ENCODE assay signal across 12 cellular contexts in genomic region chr1:201562659-201563405, GRCh38. TPM values are rescaled to one million over a fixed set of nuclear protein-coding genes. Genes with fewer than 3 reads are reported as not detected.
A peak's percentile ranks its signal among the peaks of the same experiment; 100 is the strongest.
DNase-seq lines count a peak whose midpoint lies in the region; ATAC-seq, FAIRE-seq and TF ChIP-seq lines count a peak whose summit lies in the region.
"Had no signal": no experiment of that assay in that cellular context is flagged by ENCODE, and none has a peak within 500 bp of the region (broad histone marks: within the 10 kb centered on the region; RNA-seq: fewer than 3 reads in every experiment).

No MANE protein-coding gene starts in this region.

- FAIRE-seq in HTR-8/SVneo (lab: Jason Lieb, UNC), result peak; percentile 92

- 63 to 75% methylated on average over 15 to 18 of the region's 18 CpGs for WGBS in upper lobe of left lung, 2 donors

- H3K4me3 ChIP-seq in colonic mucosa, result no peak overlapping the region
- no peak overlapping the region for H3K4me3 ChIP-seq in lower lobe of right lung
- no peak overlapping the region for H3K4me3 ChIP-seq in upper lobe of left lung

- TF ChIP-seq CTCF in colonic mucosa (IDR thresholded peaks at IDR 0.05), result no peak
- TF ChIP-seq CTCF in lower lobe of right lung (IDR thresholded peaks at IDR 0.05), result no peak
- TF ChIP-seq CTCF in upper lobe of left lung (IDR thresholded peaks at IDR 0.05), result no peak

- peak in 1 of 2 donors; percentile 38 for ATAC-seq in lower lobe of right lung
- ATAC-seq in upper lobe of left lung (ENCODE audit: low FRiP score in 2 of 2), result peak in 1 of 2 donors; percentile 80
- no peak for ATAC-seq in HG03175 (IDR thresholded peaks at IDR 0.05; ENCODE audit: unreplicated experiment)
- ATAC-seq: activated naive CD4-positive, alpha-beta T cell treated with anti-CD3 and anti-CD28 coated beads, Interleukin-2, amount 50 U/mL, for 72 hours; naive thymus-derived CD8-positive, alpha-beta T cell had no signal

- H3K9me3 ChIP-seq in colonic mucosa, result no peaks in the 10 kb centered on the region
- H3K9me3 ChIP-seq in lower lobe of right lung, result no peaks in the 10 kb centered on the region
- no peaks in the 10 kb centered on the region for H3K9me3 ChIP-seq in upper lobe of left lung

- no peak for TF ChIP-seq POLR2A in upper lobe of left lung (IDR thresholded peaks at IDR 0.05)

- H3K27me3 ChIP-seq in colonic mucosa (no peaks in the 10 kb centered on the region), lower lobe of right lung (ENCODE audit: low read depth) (no peaks in the 10 kb centered on the region), upper lobe of left lung (no peaks in the 10 kb centered on the region)

- no peak for DNase-seq in HTR-8/SVneo (ENCODE audit: insufficient read length, low spot score)
- DNase-seq in colonic mucosa, result no peak
- DNase-seq in lower lobe of right lung, result peak; percentile 20
- peak in 1 of 2 donors; percentile 63 for DNase-seq in upper lobe of left lung
- no peak for DNase-seq in HuH-7.5 (ENCODE audit: low spot score)
- no peak for DNase-seq in activated effector memory CD4-positive, alpha-beta T cell treated with anti-CD3 and anti-CD28 coated beads, Interleukin-2, amount 50 U/mL, for 16 hours
- DNase-seq in T-helper 1 cell, result no peak
- DNase-seq: glutamatergic neuron; naive thymus-derived CD8-positive, alpha-beta T cell; stimulated activated CD4-positive, alpha-beta T cell treated with anti-CD3 and anti-CD28 coated beads, Interleukin-4, amount 100 ng/mL, for 1 hour had no signal

- peak overlapping the region; percentile 55 for H3K27ac ChIP-seq in colonic mucosa
- no peak overlapping the region for H3K27ac ChIP-seq in lower lobe of right lung
- H3K27ac ChIP-seq in upper lobe of left lung, result peak overlapping the region in 3 of 4 donors; percentile 15 to 65 (median 27)

- TF ChIP-seq EP300 in upper lobe of left lung (IDR thresholded peaks at IDR 0.05), result no peak

- no peaks in the 10 kb centered on the region for H3K36me3 ChIP-seq in colonic mucosa
- H3K36me3 ChIP-seq in lower lobe of right lung, result no peaks in the 10 kb centered on the region
- no peaks in the 10 kb centered on the region for H3K36me3 ChIP-seq in upper lobe of left lung

- peak overlapping the region in 1 of 2 donors; percentile 35 for H3K9ac ChIP-seq in colonic mucosa (ENCODE audit: low read depth in 2 of 2, low read length in 2 of 2)

- H3K4me1 ChIP-seq in colonic mucosa (no peaks in the 10 kb centered on the region), lower lobe of right lung (peaks cover 59% of the 10 kb centered on the region), upper lobe of left lung (peaks cover 19 to 38% (median 33%) of the 10 kb centered on the region in 4 donors)

- intact Hi-C loops in colonic mucosa (cut with DNase I), result no loop called here
- intact Hi-C loops in lower lobe of right lung (cut with DNase I), result loop anchor here (10.0 kb wide), 1 partner anchor 142 kb away; no protein-coding TSS in a partner anchor

RNA-seq across cellular contexts. Expression of gene NAV1, which starts 23.9 kb away (rescaled TPM):
- total RNA-seq in colonic mucosa (10 to 100 TPM; 17.9 to 24.1 TPM), lower lobe of right lung (24.5 TPM), upper lobe of left lung (10 to 100 TPM; 15.2 to 41.0 (median 24.1) TPM)

RNA-seq across cellular contexts. Expression of gene CSRP1, which starts 55.9 kb away (rescaled TPM):
- total RNA-seq in colonic mucosa, result 100 to 1,000 TPM; 186 to 376 TPM
- total RNA-seq in lower lobe of right lung, result 185 TPM
- total RNA-seq in upper lobe of left lung, result 100 to 1,000 TPM; 200 to 495 (median 327) TPM
